ENCODE assay signal across 7 cellular contexts in genomic region chr14:65824285-65824977, GRCh38.
DNase-seq lines count a peak whose midpoint lies in the region; ATAC-seq and TF ChIP-seq lines count a peak whose summit lies in the region.

No MANE protein-coding gene starts in this region.

- no peak overlapping the region for H3K4me3 ChIP-seq in mucosa of descending colon

- no peaks in the 10 kb centered on the region for H3K36me3 ChIP-seq in mucosa of descending colon (ENCODE audit: low read depth)

- intact Hi-C loops in mucosa of descending colon (cut with DNase I, micrococcal nuclease) = loop anchor here (5.0 to 10.0 kb wide), 3 partner anchors 407 to 660 kb away; partner anchors contain the start of gene FUT8 (in 1 of the 2)

- TF ChIP-seq CTCF in GM12872 (IDR thresholded peaks at IDR 0.05; ENCODE audit: insufficient read depth, low read depth, low read length) = peak; percentile 93
- TF ChIP-seq CTCF in mucosa of descending colon (IDR thresholded peaks at IDR 0.05) = peak; percentile 84

- no peaks in the 10 kb centered on the region for H3K9me3 ChIP-seq in mucosa of descending colon

- DNase-seq in NCI-H460 (ENCODE audit: extremely low read depth, low read depth) = peak; percentile 54
- peak; percentile 17 to 59 for DNase-seq in activated CD4-positive, alpha-beta T cell treated with anti-CD3 and anti-CD28 coated beads, Interleukin-2, amount 50 U/mL, for 24 hours (ENCODE audit: low read depth in 1 of 2, low spot score in 1 of 2)
- DNase-seq in effector CD8-positive, alpha-beta T cell (lab: John Stamatoyannopoulos, UW) = peak; percentile 11
- peak in 2 of 3 donors; percentile 40 to 65 for DNase-seq in mucosa of descending colon
- DNase-seq in stimulated activated CD8-positive, alpha-beta memory T cell treated with anti-CD3 and anti-CD28 coated beads, Interleukin-7, amount 100 ng/mL, for 4 hours (ENCODE audit: low read depth in 2 of 2) = peak; percentile 35 to 53

- H3K4me1 ChIP-seq in mucosa of descending colon (ENCODE audit: low read depth) = no peaks in the 10 kb centered on the region

- ATAC-seq in HG03196 (IDR thresholded peaks at IDR 0.05; ENCODE audit: unreplicated experiment) (peak; percentile 66), mucosa of descending colon (peak; percentile 90)
